Comparison of ENCODE assay signal across 22 cellular contexts in the genomic region with DNA sequence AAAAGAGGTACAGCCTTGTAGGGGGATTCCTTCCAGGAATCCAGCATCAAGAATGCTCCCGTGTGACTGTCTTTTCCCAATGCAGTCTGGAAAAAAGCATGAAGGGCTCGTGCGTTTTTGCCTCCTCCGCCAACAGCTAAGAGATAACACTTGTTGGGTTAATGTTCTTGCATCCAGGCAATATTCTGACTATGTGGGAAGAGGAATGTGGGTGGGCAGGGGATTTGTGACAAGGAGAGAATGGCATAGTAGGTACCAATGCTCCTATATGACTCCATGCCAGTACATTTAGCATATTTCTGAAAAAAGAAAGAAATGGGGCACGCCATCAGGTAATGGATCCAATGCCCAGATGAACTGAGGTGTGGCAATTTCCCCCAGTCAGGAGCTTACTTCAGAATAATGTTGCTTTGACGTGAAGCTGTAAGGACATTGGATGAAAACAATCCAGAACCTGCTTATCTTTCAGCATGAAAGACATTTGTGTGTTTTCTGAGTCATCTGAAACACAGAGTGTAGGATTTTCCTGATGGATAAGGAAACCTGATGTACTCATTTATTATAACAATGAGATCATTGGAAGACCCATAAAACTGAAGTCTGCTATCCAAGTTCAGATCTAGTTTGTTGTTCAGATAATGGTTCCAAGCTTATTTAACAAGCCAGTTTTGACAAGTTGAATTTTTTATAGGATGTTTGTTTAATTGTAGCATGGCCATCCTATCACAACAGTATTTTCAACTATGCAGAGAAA.
A peak's percentile ranks its signal among the peaks of the same experiment; 100 is the strongest.
DNase-seq lines count a peak whose midpoint lies in the region; ATAC-seq and TF ChIP-seq lines count a peak whose summit lies in the region.
"Had no signal": no experiment of that assay in that cellular context is flagged by ENCODE, and none has a peak within 500 bp of the region (broad histone marks: within the 10 kb centered on the region; RNA-seq: fewer than 3 reads in every experiment).

No MANE protein-coding gene starts in this region.

- CTCF ChIA-PET in HEK293 (lab: Yijun Ruan, JAX) = interaction anchor here (0.6 to 1.3 kb wide), 2 partner anchors 73 to 533 kb away, joined by 3 read pairs; no protein-coding TSS in a partner anchor

- intact Hi-C loops in activated T-helper 2 cell treated with anti-CD3 and anti-CD28 coated beads, Interferon-gamma antibody, Interleukin-2, Interleukin-4, amounts not matched to agents 10 μg/mL and 5 μg/mL and 100 μg/mL, durations not matched to agents 14 hours and 24 hours and 36 hours (cut with micrococcal nuclease) = no loop called here

- ATAC-seq in SK-N-SH treated with all-trans-retinoic acid at 6 μM for 48 hours (peak; percentile 60), HG03342 (IDR thresholded peaks at IDR 0.05; ENCODE audit: unreplicated experiment) (no peak)
- ATAC-seq: activated naive CD4-positive, alpha-beta T cell treated with anti-CD3 and anti-CD28 coated beads, Interleukin-2, amount 50 U/mL, for 72 hours; effector memory CD8-positive, alpha-beta T cell; left colon; upper lobe of right lung had no signal

- TF ChIP-seq CTCF in HEK293 (tag by site-specific recombination; IDR thresholded peaks at IDR 0.05) (no peak), fibroblast of villous mesenchyme (IDR thresholded peaks at IDR 0.05; ENCODE audit: insufficient read depth, low read depth, low read length) (no peak)

- H3K4me1 ChIP-seq in HEK293 (ENCODE audit: control insufficient read depth, insufficient read depth, low read length) = peaks cover 12% of the 10 kb centered on the region; the same call in 1 of the 2 replicates
- H3K4me1 ChIP-seq: ascending aorta, BLaER1, parathyroid adenoma, upper lobe of right lung had no signal

- H3K36me3 ChIP-seq in HEK293 (ENCODE audit: control insufficient read depth in 2 of 2, insufficient read depth in 1 of 2, low read length in 2 of 2) = no peaks in the 10 kb centered on the region
- H3K36me3 ChIP-seq: ascending aorta, BLaER1, esophagus squamous epithelium, upper lobe of right lung had no signal

- H3K27ac ChIP-seq in HEK293 (ENCODE audit: extremely low read depth, low read depth, low read length) = peak overlapping the region; percentile 67
- H3K27ac ChIP-seq: ascending aorta, BLaER1, esophagus squamous epithelium, parathyroid adenoma, upper lobe of right lung had no signal

- H3K4me3 Mint-ChIP-seq in activated T-helper 2 cell treated with anti-CD3 and anti-CD28 coated beads, Interferon-gamma antibody, Interleukin-2, Interleukin-4, amounts not matched to agents 10 μg/mL and 5 μg/mL and 100 μg/mL, durations not matched to agents 14 hours and 24 hours and 36 hours (ENCODE audit: low read depth) = no peak overlapping the region
- H3K4me3 Mint-ChIP-seq: effector memory CD8-positive, alpha-beta T cell; nephron had no signal

- DNase-seq in A172 (ENCODE audit: low spot score) (peak; percentile 57), fibroblast of villous mesenchyme (ENCODE audit: low read depth) (peak; percentile 28), NCI-H524 (lab: John Stamatoyannopoulos, UW) (no peak), SW 1271 (lab: John Stamatoyannopoulos, UW) (no peak)
- DNase-seq in activated T-helper 2 cell treated with anti-CD3 and anti-CD28 coated beads, Interferon-gamma antibody, Interleukin-2, Interleukin-4, amounts not matched to agents 10 μg/mL and 5 μg/mL and 100 μg/mL, durations not matched to agents 14 hours and 24 hours and 36 hours (ENCODE audit: low spot score) = no peak
- DNase-seq: activated T-cell treated with anti-CD3 and anti-CD28 coated beads, Interleukin-2, amount 50 U/mL, for 48 hours; effector memory CD8-positive, alpha-beta T cell; esophagus squamous epithelium; left colon; NCI-H1694 treated with DMSO at 0.1 percent for 48 hours; NCI-H2227 treated with DMSO at 0.1 percent for 48 hours; NCI-H774; Right ventricle myocardium superior; upper lobe of right lung had no signal

- POLR2A ChIA-PET in HEK293 (lab: Yijun Ruan, JAX) = interaction anchor here (0.5 kb wide), 1 partner anchor 8 kb away, joined by 4 read pairs; no protein-coding TSS in a partner anchor

- H3K9me3 ChIP-seq in HEK293 (ENCODE audit: control insufficient read depth, insufficient read depth, low read depth, low read length) = no peaks in the 10 kb centered on the region
- H3K9me3 ChIP-seq: ascending aorta, BLaER1, esophagus squamous epithelium, upper lobe of right lung had no signal

- H3K9me3 Mint-ChIP-seq in activated T-helper 2 cell treated with anti-CD3 and anti-CD28 coated beads, Interferon-gamma antibody, Interleukin-2, Interleukin-4, amounts not matched to agents 10 μg/mL and 5 μg/mL and 100 μg/mL, durations not matched to agents 14 hours and 24 hours and 36 hours = no peaks in the 10 kb centered on the region
- H3K9me3 Mint-ChIP-seq: effector memory CD8-positive, alpha-beta T cell had no signal

- H3K27me3 Mint-ChIP-seq in activated T-helper 2 cell treated with anti-CD3 and anti-CD28 coated beads, Interferon-gamma antibody, Interleukin-2, Interleukin-4, amounts not matched to agents 10 μg/mL and 5 μg/mL and 100 μg/mL, durations not matched to agents 14 hours and 24 hours and 36 hours (ENCODE audit: low read depth) = no peaks in the 10 kb centered on the region
- H3K27me3 Mint-ChIP-seq: effector memory CD8-positive, alpha-beta T cell had no signal

- no peak overlapping the region for H3K27ac Mint-ChIP-seq in activated T-helper 2 cell treated with anti-CD3 and anti-CD28 coated beads, Interferon-gamma antibody, Interleukin-2, Interleukin-4, amounts not matched to agents 10 μg/mL and 5 μg/mL and 100 μg/mL, durations not matched to agents 14 hours and 24 hours and 36 hours
- H3K27ac Mint-ChIP-seq: activated naive CD4-positive, alpha-beta T cell treated with anti-CD3 and anti-CD28 coated beads, Interleukin-2, amount 50 U/mL, for 72 hours; effector memory CD8-positive, alpha-beta T cell had no signal

- H3K4me1 Mint-ChIP-seq in activated T-helper 2 cell treated with anti-CD3 and anti-CD28 coated beads, Interferon-gamma antibody, Interleukin-2, Interleukin-4, amounts not matched to agents 10 μg/mL and 5 μg/mL and 100 μg/mL, durations not matched to agents 14 hours and 24 hours and 36 hours (ENCODE audit: low read depth) = no peaks in the 10 kb centered on the region

- no peaks in the 10 kb centered on the region for H3K36me3 Mint-ChIP-seq in activated T-helper 2 cell treated with anti-CD3 and anti-CD28 coated beads, Interferon-gamma antibody, Interleukin-2, Interleukin-4, amounts not matched to agents 10 μg/mL and 5 μg/mL and 100 μg/mL, durations not matched to agents 14 hours and 24 hours and 36 hours (ENCODE audit: low read depth)
- H3K36me3 Mint-ChIP-seq: activated naive CD4-positive, alpha-beta T cell treated with anti-CD3 and anti-CD28 coated beads, Interleukin-2, amount 50 U/mL, for 72 hours had no signal

- H3K4me3 ChIP-seq in HEK293 (ENCODE audit: low read depth, low read length) = no peak overlapping the region
- no peak overlapping the region for H3K4me3 ChIP-seq in fibroblast of villous mesenchyme (ENCODE audit: low read depth, low read length)
- H3K4me3 ChIP-seq: ascending aorta, BLaER1, esophagus squamous epithelium, upper lobe of right lung had no signal

TF ChIP-seq in HEK293, 187 proteins besides CTCF, POLR2A, EP300 and RAD21 (continues in another document):
- TF ChIP-seq ZXDB (tag by site-specific recombination; IDR thresholded peaks at IDR 0.05) (peak; percentile 94), ZNF362 (tag by site-specific recombination; IDR thresholded peaks at IDR 0.05) (0 out of 2 replicates have a peak, but pooled peaks have one; percentile 29)

TF ChIP-seq in SK-N-SH treated with all-trans-retinoic acid at 6 μM for 48 hours, 23 proteins besides CTCF, POLR2A, EP300 and RAD21:
- peak; percentile 81 for TF ChIP-seq ISL1 (CRISPR knock-in tag; IDR thresholded peaks at IDR 0.05)
- 0 out of 2 replicates have a peak, but pooled peaks have one; percentile 47 for TF ChIP-seq TOX (CRISPR knock-in tag; IDR thresholded peaks at IDR 0.05; ENCODE audit: borderline replicate concordance)
- TF ChIP-seq ZFP30 (CRISPR knock-in tag; IDR thresholded peaks at IDR 0.05) = no peak
- TF ChIP-seq PPARA (CRISPR knock-in tag; IDR thresholded peaks at IDR 0.05; ENCODE audit: borderline replicate concordance) = no peak
- TF ChIP-seq, protein P1, sequence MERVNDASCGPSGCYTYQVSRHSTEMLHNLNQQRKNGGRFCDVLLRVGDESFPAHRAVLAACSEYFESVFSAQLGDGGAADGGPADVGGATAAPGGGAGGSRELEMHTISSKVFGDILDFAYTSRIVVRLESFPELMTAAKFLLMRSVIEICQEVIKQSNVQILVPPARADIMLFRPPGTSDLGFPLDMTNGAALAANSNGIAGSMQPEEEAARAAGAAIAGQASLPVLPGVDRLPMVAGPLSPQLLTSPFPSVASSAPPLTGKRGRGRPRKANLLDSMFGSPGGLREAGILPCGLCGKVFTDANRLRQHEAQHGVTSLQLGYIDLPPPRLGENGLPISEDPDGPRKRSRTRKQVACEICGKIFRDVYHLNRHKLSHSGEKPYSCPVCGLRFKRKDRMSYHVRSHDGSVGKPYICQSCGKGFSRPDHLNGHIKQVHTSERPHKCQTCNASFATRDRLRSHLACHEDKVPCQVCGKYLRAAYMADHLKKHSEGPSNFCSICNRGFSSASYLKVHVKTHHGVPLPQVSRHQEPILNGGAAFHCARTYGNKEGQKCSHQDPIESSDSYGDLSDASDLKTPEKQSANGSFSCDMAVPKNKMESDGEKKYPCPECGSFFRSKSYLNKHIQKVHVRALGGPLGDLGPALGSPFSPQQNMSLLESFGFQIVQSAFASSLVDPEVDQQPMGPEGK (CRISPR knock-in tag; IDR thresholded peaks at IDR 0.05; ENCODE audit: borderline replicate concordance) = no peak
- TF ChIP-seq ARNTL (CRISPR knock-in tag; IDR thresholded peaks at IDR 0.05; ENCODE audit: borderline replicate concordance, low read depth) = no peak
- no peak for TF ChIP-seq ZNF8 (CRISPR knock-in tag; IDR thresholded peaks at IDR 0.05)

Comparison
In these comparisons a context has a peak if more than half of its experiments do, and no peak if none do; other contexts are left out.
1. DNase-seq: peak in A172 (single experiment) and fibroblast of villous mesenchyme (single experiment); none in NCI-H524 (0 of 2), SW 1271 (0 of 2) and activated T-helper 2 cell treated with anti-CD3 and anti-CD28 coated beads, Interferon-gamma antibody, Interleukin-2, Interleukin-4, amounts not matched to agents 10 μg/mL and 5 μg/mL and 100 μg/mL, durations not matched to agents 14 hours and 24 hours and 36 hours (single experiment).